Comparison of ENCODE assay signal across 8 cellular contexts in the genomic region with DNA sequence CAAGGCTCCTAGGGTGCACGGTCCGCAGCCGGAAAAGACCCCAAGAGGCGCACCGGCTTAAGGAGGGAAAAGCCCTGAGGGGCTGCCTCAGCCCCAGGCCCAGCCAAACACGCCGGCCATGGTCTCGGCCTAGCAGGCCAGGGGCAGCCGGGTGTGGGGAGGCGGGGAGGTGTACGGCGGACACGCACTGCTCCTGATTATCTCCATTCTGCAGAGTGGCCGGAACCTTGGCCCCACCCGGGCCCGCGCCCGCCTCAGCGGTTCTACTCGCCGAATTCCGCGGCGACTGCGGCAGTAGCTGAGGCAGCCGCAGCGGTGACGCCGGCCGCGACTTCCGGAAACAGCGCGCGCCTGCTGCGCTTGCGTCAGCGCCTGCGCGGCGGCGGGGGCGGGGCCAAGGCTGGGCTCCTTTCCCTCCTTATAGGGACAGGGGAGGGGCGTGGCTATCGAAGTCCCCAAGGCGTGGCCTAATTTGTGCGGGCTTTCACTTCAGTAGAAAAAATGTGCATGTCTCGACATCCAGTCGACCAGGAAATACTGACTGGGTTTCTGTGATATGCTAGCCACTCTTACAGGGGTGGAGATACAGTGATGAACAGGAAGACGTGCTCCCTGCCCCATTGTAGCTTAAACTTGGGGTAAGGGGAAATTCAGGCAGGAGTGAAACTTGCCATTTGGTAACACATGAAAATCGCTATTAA. TPM values are rescaled to one million over a fixed set of nuclear protein-coding genes. Genes with fewer than 3 reads are reported as not detected.
DNase-seq lines count a peak whose midpoint lies in the region; ATAC-seq, FAIRE-seq and TF ChIP-seq lines count a peak whose summit lies in the region.

A gene with protein sequence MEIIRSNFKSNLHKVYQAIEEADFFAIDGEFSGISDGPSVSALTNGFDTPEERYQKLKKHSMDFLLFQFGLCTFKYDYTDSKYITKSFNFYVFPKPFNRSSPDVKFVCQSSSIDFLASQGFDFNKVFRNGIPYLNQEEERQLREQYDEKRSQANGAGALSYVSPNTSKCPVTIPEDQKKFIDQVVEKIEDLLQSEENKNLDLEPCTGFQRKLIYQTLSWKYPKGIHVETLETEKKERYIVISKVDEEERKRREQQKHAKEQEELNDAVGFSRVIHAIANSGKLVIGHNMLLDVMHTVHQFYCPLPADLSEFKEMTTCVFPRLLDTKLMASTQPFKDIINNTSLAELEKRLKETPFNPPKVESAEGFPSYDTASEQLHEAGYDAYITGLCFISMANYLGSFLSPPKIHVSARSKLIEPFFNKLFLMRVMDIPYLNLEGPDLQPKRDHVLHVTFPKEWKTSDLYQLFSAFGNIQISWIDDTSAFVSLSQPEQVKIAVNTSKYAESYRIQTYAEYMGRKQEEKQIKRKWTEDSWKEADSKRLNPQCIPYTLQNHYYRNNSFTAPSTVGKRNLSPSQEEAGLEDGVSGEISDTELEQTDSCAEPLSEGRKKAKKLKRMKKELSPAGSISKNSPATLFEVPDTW (minus strand): TSS at position 342 of the 701 bp plus-strand sequence. CDS start 135 bp downstream, at position 207.

- intact Hi-C loops in breast epithelium (cut with DNase I; ENCODE audit: low total_unique reads) = no loop called here

- H3K9me3 ChIP-seq in A549 = no peaks in the 10 kb centered on the region
- H3K9me3 ChIP-seq in WERI-Rb-1 (ENCODE audit: severe bottlenecking) = no peaks in the 10 kb centered on the region
- H3K9me3 ChIP-seq in breast epithelium = no peaks in the 10 kb centered on the region
- no peaks in the 10 kb centered on the region for H3K9me3 ChIP-seq in iPS-18c (ENCODE audit: control insufficient read depth, insufficient read depth, low read length)
- no peaks in the 10 kb centered on the region for H3K9me3 ChIP-seq in skeletal muscle tissue (ENCODE audit: control insufficient read depth in 3 of 3, low read length in 3 of 3)

- ATAC-seq in A549 (peak; percentile 70 to 72), GM18868 (IDR thresholded peaks at IDR 0.05; ENCODE audit: unreplicated experiment) (peak; percentile 52), HG03135 (IDR thresholded peaks at IDR 0.05; ENCODE audit: unreplicated experiment) (peak; percentile 50)

- H3K9ac ChIP-seq in skeletal muscle tissue (ENCODE audit: low read depth in 1 of 3, low read length in 3 of 3) = peak within 1 kb of the TSS; percentile 97 to 99 (median 98)

- POLR2A ChIA-PET in A549 (lab: Yijun Ruan, JAX) = interaction anchor here (0.6 to 1.4 kb wide), 8 partner anchors 10 to 344 kb away, joined by 3 to 10 read pairs (median 4); no protein-coding TSS in a partner anchor

- H3K36me3 ChIP-seq in WERI-Rb-1 (peaks cover 38% of the 10 kb centered on the region), breast epithelium (peaks cover 2% of the 10 kb centered on the region), skeletal muscle tissue (ENCODE audit: control insufficient read depth in 3 of 3, insufficient read depth in 3 of 3, low read length in 3 of 3) (peaks cover 7 to 28% (median 27%) of the 10 kb centered on the region in 3 donors)

- peaks cover 35% of the 10 kb centered on the region for H3K4me1 ChIP-seq in A549
- H3K4me1 ChIP-seq in breast epithelium = peaks cover 0 to 19% of the 10 kb centered on the region in 2 donors
- H3K4me1 ChIP-seq in skeletal muscle tissue (ENCODE audit: control insufficient read depth in 3 of 3, insufficient read depth in 3 of 3, low read length in 3 of 3) = peaks cover 26 to 29% (median 27%) of the 10 kb centered on the region in 3 donors

- peak; percentile 97 to 99 for DNase-seq in A549 (ENCODE audit: low read depth in 1 of 2, low spot score in 1 of 2)
- peak; percentile 98 for DNase-seq in NCI-H2227 (lab: John Stamatoyannopoulos, UW; ENCODE audit: unreplicated experiment)
- DNase-seq in WERI-Rb-1 = peak; percentile 97
- peak; percentile 95 to 96 for DNase-seq in breast epithelium (ENCODE audit: low spot score in 2 of 2)

- TF ChIP-seq CTCF in A549 (IDR thresholded peaks at IDR 0.05) (no peak), WERI-Rb-1 (IDR thresholded peaks at IDR 0.05; ENCODE audit: low read depth, low read length) (no peak), breast epithelium (IDR thresholded peaks at IDR 0.05) (no peak)

- WGBS in A549 (ENCODE audit: missing lambda C conversion rate) = 2% methylated on average over 15 of the region's 51 CpGs

- TF ChIP-seq RAD21 in A549 (conservative IDR thresholded peaks at IDR 0.05 in 1 of 2, IDR thresholded peaks at IDR 0.05 in 1 of 2) = no peak

- no peak for TF ChIP-seq EP300 in A549 (IDR thresholded peaks at IDR 0.05)

- H3K4me2 ChIP-seq in A549 = peak within 1 kb of the TSS; percentile 86

- FAIRE-seq in A549 (lab: Jason Lieb, UNC) = no peak

- H3K27me3 ChIP-seq in WERI-Rb-1 (ENCODE audit: insufficient read depth, low read depth, severe bottlenecking) (no peaks in the 10 kb centered on the region), breast epithelium (no peaks in the 10 kb centered on the region), skeletal muscle tissue (ENCODE audit: control insufficient read depth in 3 of 3, insufficient read depth in 3 of 3, low read length in 3 of 3) (no peaks in the 10 kb centered on the region)

- H3K4me3 ChIP-seq in A549 (peak within 1 kb of the TSS; percentile 79), WERI-Rb-1 (ENCODE audit: low read depth, low read length) (peak within 1 kb of the TSS; percentile 58), breast epithelium (peak within 1 kb of the TSS; percentile 80 to 96 (median 95)), iPS-18c (ENCODE audit: insufficient read depth, low read depth, low read length) (peak within 1 kb of the TSS; percentile 93), skeletal muscle tissue (ENCODE audit: low read length in 3 of 3) (peak within 1 kb of the TSS; percentile 89 to 93 (median 90))

- CTCF ChIA-PET in A549 (lab: Yijun Ruan, JAX) = no interaction called here

- peak within 1 kb of the TSS; percentile 90 to 97 for H3K27ac ChIP-seq in A549
- H3K27ac ChIP-seq in WERI-Rb-1 = peak within 1 kb of the TSS; percentile 91
- H3K27ac ChIP-seq in breast epithelium = peak within 1 kb of the TSS; percentile 92 to 95
- H3K27ac ChIP-seq in skeletal muscle tissue (ENCODE audit: low read depth, low read length) = peak within 1 kb of the TSS; percentile 92

- peak; percentile 80 for TF ChIP-seq POLR2A in A549 (IDR thresholded peaks at IDR 0.05; ENCODE audit: low read length)
- TF ChIP-seq POLR2A in breast epithelium (IDR thresholded peaks at IDR 0.05) = peak; percentile 87

TF ChIP-seq in A549, 52 proteins besides CTCF, POLR2A, EP300 and RAD21 (continues in another document):
- TF ChIP-seq MAFK (IDR thresholded peaks at IDR 0.05; ENCODE audit: partially characterized antibody) (peak; percentile 70), FOXS1 (CRISPR knock-in tag; IDR thresholded peaks at IDR 0.05) (no peak), PHF8 (IDR thresholded peaks at IDR 0.05; ENCODE audit: borderline replicate concordance, low read depth) (peak; percentile 91; the same call in 1 of the 2 replicates), ZSCAN20 (CRISPR knock-in tag; IDR thresholded peaks at IDR 0.05) (no peak), TFCP2L1 (CRISPR knock-in tag; IDR thresholded peaks at IDR 0.05) (peak; percentile 53; the same call in 1 of the 2 replicates), CEBPB (IDR thresholded peaks at IDR 0.05) (peak in 1 of 2 experiments; percentile 41; a peak in 1 of 4 replicates), RCOR1 (IDR thresholded peaks at IDR 0.05; ENCODE audit: low read depth, low read length) (no peak), ESRRA (IDR thresholded peaks at IDR 0.05; ENCODE audit: borderline replicate concordance, low read length) (no peak), JUN (IDR thresholded peaks at IDR 0.05) (peak; percentile 25 to 96; a peak in 4 of 5 replicates), HOXB13 (CRISPR knock-in tag; IDR thresholded peaks at IDR 0.05; ENCODE audit: low read depth) (no peak), MYC (IDR thresholded peaks at IDR 0.05; ENCODE audit: borderline replicate concordance, low read length) (peak; percentile 66; the same call in 1 of the 2 replicates), HDAC2 (IDR thresholded peaks at IDR 0.05) (no peak), NPAS2 (CRISPR knock-in tag; IDR thresholded peaks at IDR 0.05; ENCODE audit: borderline replicate concordance) (no peak), JUNB (IDR thresholded peaks at IDR 0.05) (no peak), ZFP36 (IDR thresholded peaks at IDR 0.05; ENCODE audit: borderline replicate concordance, partially characterized antibody) (no peak), CBX2 (IDR thresholded peaks at IDR 0.05; ENCODE audit: borderline replicate concordance, low read depth) (no peak), EHF (CRISPR knock-in tag; IDR thresholded peaks at IDR 0.05) (no peak)
- TF ChIP-seq, protein P1, sequence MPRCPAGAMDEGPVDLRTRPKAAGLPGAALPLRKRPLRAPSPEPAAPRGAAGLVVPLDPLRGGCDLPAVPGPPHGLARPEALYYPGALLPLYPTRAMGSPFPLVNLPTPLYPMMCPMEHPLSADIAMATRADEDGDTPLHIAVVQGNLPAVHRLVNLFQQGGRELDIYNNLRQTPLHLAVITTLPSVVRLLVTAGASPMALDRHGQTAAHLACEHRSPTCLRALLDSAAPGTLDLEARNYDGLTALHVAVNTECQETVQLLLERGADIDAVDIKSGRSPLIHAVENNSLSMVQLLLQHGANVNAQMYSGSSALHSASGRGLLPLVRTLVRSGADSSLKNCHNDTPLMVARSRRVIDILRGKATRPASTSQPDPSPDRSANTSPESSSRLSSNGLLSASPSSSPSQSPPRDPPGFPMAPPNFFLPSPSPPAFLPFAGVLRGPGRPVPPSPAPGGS (IDR thresholded peaks at IDR 0.05) = peak; percentile 81; the same call in 2 of the 3 replicates

RNA-seq across cellular contexts. Expression of the gene that starts here (rescaled TPM):
- polyA plus RNA-seq in A549 (2011; rRNA removed) (58.6 and 86.7 TPM in 2 replicates), A549 (2017; fragmentation: RNase III; extraction: RNeasy Plus Mini Kit Qiagen cat#74134 plus additional on column Dnase treatment) (40.0 to 41.6 TPM (median 40.8 TPM) in 3 replicates)
- 27.5 TPM in 2 replicates for polyA plus RNA-seq in A549 (2012; cell fraction: cytosol; rRNA removed)
- polyA plus RNA-seq in A549 (2012; cell fraction: nucleus; rRNA removed) = 13.7 and 28.5 TPM in 2 replicates
- 30.8 and 33.0 TPM in 2 replicates for polyA minus RNA-seq in A549 (2011; rRNA and poly(A)+ RNA removed)
- total RNA-seq in breast epithelium (10 to 100 TPM; 33.3 to 59.3 (median 44.2) TPM), skeletal muscle tissue (24.5 TPM)

Comparison
In these comparisons a context has a peak if more than half of its experiments do, and no peak if none do; other contexts are left out.
1. Peak in every context shown above with its lines: DNase-seq, ATAC-seq, H3K4me3 ChIP-seq and H3K27ac ChIP-seq.